In the genomic region with DNA sequence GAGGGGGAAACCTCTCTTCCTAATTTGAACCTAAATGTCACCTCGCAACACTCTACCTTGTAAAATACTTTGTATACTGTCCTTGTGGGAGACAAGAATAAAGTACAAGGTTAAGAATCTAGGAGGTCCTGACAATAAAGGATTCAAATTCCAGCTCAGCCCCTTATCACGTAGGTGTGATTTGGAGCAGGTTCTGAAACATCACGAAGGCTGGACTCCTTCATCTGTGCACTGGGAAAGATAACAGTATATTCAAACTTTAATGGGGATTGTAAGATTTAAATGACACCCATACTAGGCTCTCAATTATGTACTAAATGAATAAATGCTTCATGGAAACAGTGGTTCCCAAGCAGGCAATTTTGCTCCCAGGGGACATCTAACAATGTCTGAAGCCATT, we compare ENCODE assay signal across 1 cellular context.
TF ChIP-seq lines count a peak whose summit lies in the region.

No MANE protein-coding gene starts in this region.

TF ChIP-seq in GM12878, 131 proteins besides CTCF, POLR2A, EP300 and RAD21:
- TF ChIP-seq IRF3 (IDR thresholded peaks at IDR 0.05) (no peak), MEF2B (IDR thresholded peaks at IDR 0.05; ENCODE audit: partially characterized antibody, poor library complexity, severe bottlenecking) (peak; percentile 68)
TF ChIP-seq in GM12878: peak in this region for 1.
